In the genomic region with DNA sequence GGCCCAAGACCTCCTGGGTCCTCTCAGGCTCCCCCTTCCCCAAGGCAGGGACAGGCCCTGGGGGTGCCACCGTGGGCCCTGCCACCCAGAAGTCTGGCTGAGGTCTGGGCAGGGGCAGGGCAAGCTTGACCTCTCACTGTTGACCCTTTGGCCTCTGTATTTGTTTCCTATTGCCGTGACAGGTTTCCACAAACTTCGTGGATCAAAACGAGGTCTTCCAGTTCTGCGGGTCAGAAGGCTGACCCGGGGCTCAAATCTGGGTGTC, we compare ENCODE assay signal across 27 cellular contexts. TPM values are rescaled to one million over a fixed set of nuclear protein-coding genes. Genes with fewer than 3 reads are reported as not detected.
DNase-seq lines count a peak whose midpoint lies in the region; ATAC-seq, FAIRE-seq and TF ChIP-seq lines count a peak whose summit lies in the region.
"Had no signal": no experiment of that assay in that cellular context is flagged by ENCODE, and none has a peak within 500 bp of the region (broad histone marks: within the 10 kb centered on the region; RNA-seq: fewer than 3 reads in every experiment).

No MANE protein-coding gene starts in this region.

- H2AFZ ChIP-seq in K562 (ENCODE audit: low read depth, low read length) (no peak overlapping the region), osteoblast (ENCODE audit: low read length) (no peak overlapping the region)

- no peaks in the 10 kb centered on the region for H3K9me1 ChIP-seq in K562 (ENCODE audit: control insufficient read depth, insufficient read depth, low read length)

- no peaks in the 10 kb centered on the region for H3K9me3 Mint-ChIP-seq in MCF 10A (ENCODE audit: unreplicated experiment)
- H3K9me3 Mint-ChIP-seq in activated T-cell treated with anti-CD3 and anti-CD28 coated beads, Interleukin-2, amount 50 U/mL, for 4 hours, result no peaks in the 10 kb centered on the region
- H3K9me3 Mint-ChIP-seq: CD8-positive, alpha-beta memory T cell; IgD-negative memory B cell had no signal

- no peak for FAIRE-seq in K562 (lab: Jason Lieb, UNC)
- FAIRE-seq: GM19239 had no signal

- no peak for TF ChIP-seq RAD21 in K562 (CRISPR knock-in tag; conservative IDR thresholded peaks at IDR 0.05 in 1 of 2, IDR thresholded peaks at IDR 0.05 in 1 of 2)

- H3K79me2 ChIP-seq in K562 (ENCODE audit: control insufficient read depth, insufficient read depth, low read length) (no peaks in the 10 kb centered on the region), osteoblast (ENCODE audit: insufficient read depth, low read length) (no peaks in the 10 kb centered on the region)

- H3K9me3 ChIP-seq in breast epithelium, result no peaks in the 10 kb centered on the region
- no peaks in the 10 kb centered on the region for H3K9me3 ChIP-seq in K562 (replicated peaks; ENCODE audit: control insufficient read depth, insufficient read depth, low read depth, low read length)
- H3K9me3 ChIP-seq in osteoblast (ENCODE audit: low read depth, low read length), result no peaks in the 10 kb centered on the region
- H3K9me3 ChIP-seq in right cardiac atrium (ENCODE audit: control insufficient read depth, low read length), result no peaks in the 10 kb centered on the region
- H3K9me3 ChIP-seq: SJCRH30 had no signal

- intact Hi-C loops in MCF 10A (cut with micrococcal nuclease), result no loop called here
- intact Hi-C loops in breast epithelium (cut with DNase I; ENCODE audit: low total_unique reads), result loop anchor here (5.0 kb wide), 1 partner anchor 676 kb away; no protein-coding TSS in a partner anchor
- intact Hi-C loops in K562 (cut with micrococcal nuclease), result no loop called here
- intact Hi-C loops in right cardiac atrium (cut with DNase I), result no loop called here

- TF ChIP-seq POLR2A in breast epithelium (IDR thresholded peaks at IDR 0.05) (no peak), K562 (conservative IDR thresholded peaks at IDR 0.05) (no peak)

- ATAC-seq in K562 (no peak), right cardiac atrium (no peak)
- no peak for ATAC-seq in activated T-cell treated with anti-CD3 and anti-CD28 coated beads, Interleukin-2, amount 50 U/mL, for 4 hours

- H3K36me3 ChIP-seq in breast epithelium, result no peaks in the 10 kb centered on the region
- peaks cover 46% of the 10 kb centered on the region; the same call in 2 of the 3 replicates for H3K36me3 ChIP-seq in K562 (ENCODE audit: control insufficient read depth, insufficient read depth, low read length)
- peaks cover 29% of the 10 kb centered on the region for H3K36me3 ChIP-seq in osteoblast (ENCODE audit: insufficient read depth, low read length)
- H3K36me3 ChIP-seq: SJCRH30 had no signal

- no peak overlapping the region for H3K27ac ChIP-seq in breast epithelium
- H3K27ac ChIP-seq in K562 (ENCODE audit: extremely low read depth, low read depth, low read length), result 0 out of 3 replicates have a peak overlapping the region, but pooled peaks have one; percentile 82
- H3K27ac ChIP-seq in osteoblast (ENCODE audit: low read depth, low read length), result peak overlapping the region; percentile 30
- no peak overlapping the region for H3K27ac ChIP-seq in right cardiac atrium (ENCODE audit: low read length)
- H3K27ac ChIP-seq: 22Rv1 had no signal

- H3K27ac Mint-ChIP-seq in MCF 10A (ENCODE audit: low read depth, unreplicated experiment), result peak overlapping the region; percentile 62
- H3K27ac Mint-ChIP-seq: CD8-positive, alpha-beta memory T cell had no signal

- no TSS peak for BruUV-seq in MCF 10A (replicated peaks; lab: Mats Ljungman, UMichigan)
- BruUV-seq in K562 (replicated peaks; lab: Mats Ljungman, UMichigan), result no TSS peak

- 100% methylated on average over 2 of the region's 6 CpGs for WGBS in K562 (ENCODE audit: insufficient coverage, low coverage, missing lambda C conversion rate)
- 88% methylated on average over 6 of the region's 6 CpGs for WGBS in right cardiac atrium

- in situ Hi-C loops in K562 (cut with MboI), result no loop called here

- no peak for TF ChIP-seq EP300 in K562 (IDR thresholded peaks at IDR 0.05; ENCODE audit: low read length)

- no peaks in the 10 kb centered on the region for H3K27me3 Mint-ChIP-seq in MCF 10A (ENCODE audit: insufficient read depth, unreplicated experiment)
- H3K27me3 Mint-ChIP-seq in activated T-cell treated with anti-CD3 and anti-CD28 coated beads, Interleukin-2, amount 50 U/mL, for 4 hours (ENCODE audit: low read depth), result peaks cover 17% of the 10 kb centered on the region

- H3K4me1 ChIP-seq in breast epithelium (peaks cover 8 to 21% of the 10 kb centered on the region in 2 donors), K562 (replicated peaks in 1 of 2; ENCODE audit: control insufficient read depth in 2 of 2, insufficient read depth in 2 of 2, low read length in 2 of 2) (peaks cover 18 to 43% of the 10 kb centered on the region in 2 experiments; a peak in 4 of 5 replicates), osteoblast (ENCODE audit: insufficient read depth, low read length) (peaks cover 13% of the 10 kb centered on the region), right cardiac atrium (ENCODE audit: control insufficient read depth, insufficient read depth, low read length) (peaks cover 3% of the 10 kb centered on the region)

- H3K27me3 ChIP-seq in breast epithelium, result no peaks in the 10 kb centered on the region
- no peaks in the 10 kb centered on the region for H3K27me3 ChIP-seq in K562 (ENCODE audit: control insufficient read depth in 2 of 2, insufficient read depth in 2 of 2, low read length in 2 of 2)
- no peaks in the 10 kb centered on the region for H3K27me3 ChIP-seq in osteoblast (ENCODE audit: insufficient read depth, low read length)
- H3K27me3 ChIP-seq in right cardiac atrium (ENCODE audit: control insufficient read depth, insufficient read depth), result no peaks in the 10 kb centered on the region
- H3K27me3 ChIP-seq: SJCRH30 had no signal

- H3K9ac ChIP-seq in K562 (ENCODE audit: insufficient read depth in 1 of 2, low read depth in 2 of 2, low read length in 2 of 2), result 0 out of 4 replicates have a peak overlapping the region, but pooled peaks of 1 of the 2 experiments have one; percentile 73

- no peak overlapping the region for H3K4me3 ChIP-seq in breast epithelium
- no peak overlapping the region for H3K4me3 ChIP-seq in K562
- H3K4me3 ChIP-seq in osteoblast (ENCODE audit: insufficient read depth, low read length), result no peak overlapping the region
- no peak overlapping the region for H3K4me3 ChIP-seq in right cardiac atrium (ENCODE audit: low read length)

- DNase-seq in MCF 10A (ENCODE audit: unreplicated experiment), result no peak
- no peak for DNase-seq in breast epithelium (ENCODE audit: low spot score in 2 of 2)
- DNase-seq in K562 (ENCODE audit: extremely low read depth in 1 of 4, low spot score in 3 of 4), result no peak
- DNase-seq in osteoblast (ENCODE audit: insufficient read length, low spot score, missing footprints), result peak; percentile 66
- DNase-seq in DMS79 treated with DMSO at 0.1 percent for 48 hours (lab: John Stamatoyannopoulos, UW), result no peak
- DNase-seq in right cardiac atrium, result no peak
- no peak for DNase-seq in activated T-cell treated with anti-CD3 and anti-CD28 coated beads, Interleukin-2, amount 50 U/mL, for 4 hours
- no peak for DNase-seq in DMS 273 treated with DMSO at 0.1 percent for 48 hours (lab: John Stamatoyannopoulos, UW)
- DNase-seq: AML-193; C1 segment of cervical spinal cord; Calu3; CD8-positive, alpha-beta memory T cell; GF-D8; GOT3; Karpas-422; NCI-H1417; NCI-H1694 treated with DMSO at 0.1 percent for 48 hours; NCI-H2081 treated with DMSO at 0.1 percent for 48 hours; NCI-H2171 treated with DMSO at 0.1 percent for 48 hours; NCI-H446; NCI-H526 treated with DMSO at 0.1 percent for 48 hours had no signal

- POLR2A ChIA-PET in MCF 10A (lab: Yijun Ruan, JAX) (interaction anchor here (0.6 to 1.7 kb wide), 2 partner anchors 199 to 249 kb away, joined by 4 read pairs; a partner anchor contains a TSS), K562 (lab: Yijun Ruan, JAX) (interaction anchor here (3.0 kb wide), 1 partner anchor 10 kb away, joined by 15 read pairs; no protein-coding TSS in a partner anchor)

- TF ChIP-seq CTCF in MCF 10A (IDR thresholded peaks at IDR 0.05; ENCODE audit: unreplicated experiment), result no peak
- TF ChIP-seq CTCF in breast epithelium (IDR thresholded peaks at IDR 0.05), result no peak
- no peak for TF ChIP-seq CTCF in K562 (IDR thresholded peaks at IDR 0.05 in 2 of 3, conservative IDR thresholded peaks at IDR 0.05 in 1 of 3; ENCODE audit: insufficient read depth in 2 of 3, low read depth in 1 of 3, low read length in 3 of 3)
- TF ChIP-seq CTCF in osteoblast (IDR thresholded peaks at IDR 0.05; ENCODE audit: extremely low read depth, low read depth, low read length), result no peak

- peaks cover 24% of the 10 kb centered on the region for H3K4me1 Mint-ChIP-seq in MCF 10A (ENCODE audit: insufficient read depth, unreplicated experiment)
- no peaks in the 10 kb centered on the region for H3K4me1 Mint-ChIP-seq in activated T-cell treated with anti-CD3 and anti-CD28 coated beads, Interleukin-2, amount 50 U/mL, for 4 hours (ENCODE audit: low read depth)

- H3K4me3 Mint-ChIP-seq in MCF 10A (ENCODE audit: unreplicated experiment), result no peak overlapping the region
- H3K4me3 Mint-ChIP-seq in activated T-cell treated with anti-CD3 and anti-CD28 coated beads, Interleukin-2, amount 50 U/mL, for 4 hours, result no peak overlapping the region
- H3K4me3 Mint-ChIP-seq: CD8-positive, alpha-beta memory T cell; IgD-negative memory B cell had no signal

- H3K4me2 ChIP-seq in K562 (ENCODE audit: insufficient read depth, low read length) (no peak overlapping the region), osteoblast (ENCODE audit: insufficient read depth, low read length) (no peak overlapping the region)

- CTCF ChIA-PET in MCF 10A (lab: Yijun Ruan, JAX) (interaction anchor here (0.6 to 1.3 kb wide), 2 partner anchors 146 to 257 kb away, joined by 3 to 4 read pairs; no protein-coding TSS in a partner anchor), K562 (lab: Yijun Ruan, JAX; ENCODE audit: low intra/inter-chr PET ratio) (no interaction called here)

- H3K36me3 Mint-ChIP-seq in MCF 10A (ENCODE audit: insufficient read depth, unreplicated experiment), result peaks cover 11% of the 10 kb centered on the region
- no peaks in the 10 kb centered on the region for H3K36me3 Mint-ChIP-seq in activated T-cell treated with anti-CD3 and anti-CD28 coated beads, Interleukin-2, amount 50 U/mL, for 4 hours (ENCODE audit: insufficient read depth)
- H3K36me3 Mint-ChIP-seq: CD8-positive, alpha-beta memory T cell; IgD-negative memory B cell had no signal

- H4K20me1 ChIP-seq in K562 (replicated peaks; ENCODE audit: control insufficient read depth, insufficient read depth, low read length) (no peaks in the 10 kb centered on the region), osteoblast (ENCODE audit: insufficient read depth, low read length) (no peaks in the 10 kb centered on the region)

RNA-seq across cellular contexts. Expression of a gene that starts 12.7 kb away (rescaled TPM):
- total RNA-seq in MCF 10A (2022), result 17.9 and 19.1 TPM in 2 replicates
- 10 to 100 TPM; 43.6 to 76.5 (median 60.0) TPM for total RNA-seq in breast epithelium
- total RNA-seq in K562 (2011; cell fraction: chromatin; rRNA removed; ENCODE audit: low replicate concordance), result 31.9 and 75.4 TPM in 2 replicates
- total RNA-seq in K562 (2011; cell fraction: nucleolus; rRNA removed), result 55.1 and 66.9 TPM in 2 replicates
- total RNA-seq in K562 (2011; cell fraction: nucleoplasm; rRNA removed), result 38.6 and 39.3 TPM in 2 replicates
- 39.5 and 46.0 TPM in 2 replicates for total RNA-seq in K562 (2014; rRNA removed)
- total RNA-seq in K562 (2014; rRNA removed; fragmentation: Illumina TruSeq; extraction: Trizol), result 20.8 and 23.7 TPM in 2 replicates
- total RNA-seq in K562 (2015; rRNA removed; fragmentation: Illumina TruSeq; extraction: Trizol), result 68.6 and 70.2 TPM in 2 replicates
- 52.7 and 61.2 TPM in 2 replicates for total RNA-seq in K562 (2021)
- 22.6 and 35.4 TPM in 2 replicates for polyA plus RNA-seq in K562 (2011; rRNA removed)
- polyA plus RNA-seq in K562 (2011; cell fraction: cytosol; rRNA removed), result 30.5 and 40.8 TPM in 2 replicates
- 171 and 203 TPM in 2 replicates for polyA plus RNA-seq in K562 (2011; cell fraction: nucleus; rRNA removed)
- 33.8 and 69.4 TPM in 2 replicates for polyA plus RNA-seq in K562 (2012)
- polyA plus RNA-seq in K562 (2014; fragmentation: Illumina TruSeq; extraction: Trizol), result 42.7 and 59.7 TPM in 2 replicates
- 10 to 100 TPM; 44.6 to 49.7 TPM for polyA plus RNA-seq in K562 (2014; fragmentation: Nextera tagmentation; extraction: Ambion mirVana)
- polyA plus RNA-seq in K562 (2014; rRNA removed), result 47.6 and 63.5 TPM in 2 replicates
- 8.9 and 13.3 TPM in 2 replicates for polyA minus RNA-seq in K562 (2011; rRNA and poly(A)+ RNA removed)
- 25.6 and 31.0 TPM in 2 replicates for polyA minus RNA-seq in K562 (2011; cell fraction: cytosol; rRNA and poly(A)+ RNA removed)
- polyA minus RNA-seq in K562 (2011; cell fraction: nucleus; rRNA and poly(A)+ RNA removed), result 17.0 and 18.2 TPM in 2 replicates
- total RNA-seq in osteoblast, result 41.3 and 60.1 TPM in 2 replicates
- total RNA-seq in right cardiac atrium, result 10 to 100 TPM; 41.5 to 51.3 (median 49.4) TPM
- 46.7 TPM for polyA plus RNA-seq in right cardiac atrium
- total RNA-seq in activated T-cell treated with anti-CD3 and anti-CD28 coated beads, Interleukin-2, amount 50 U/mL, for 4 hours, result 10 to 100 TPM in 1 of 3 donors, 1 to 10 TPM in 2; 1.4 to 10.4 (median 6.4) TPM
- polyA plus RNA-seq: CD8-positive, alpha-beta memory T cell; IgD-negative memory B cell had no signal

RNA-seq across cellular contexts. Expression of a gene that starts 41.5 kb away (rescaled TPM):
- not detected in 2 replicates for total RNA-seq in MCF 10A (2022)
- total RNA-seq in breast epithelium, result 1 to 10 TPM in 1 of 3 donors, under 1 TPM in 1, not detected in 1; 0.66 to 1.0 TPM
- total RNA-seq in K562 (2011; cell fraction: chromatin; rRNA removed; ENCODE audit: low replicate concordance), result 7.7 and 24.3 TPM in 2 replicates
- total RNA-seq in K562 (2011; cell fraction: nucleolus; rRNA removed), result 22.4 and 23.0 TPM in 2 replicates
- 13.8 and 17.9 TPM in 2 replicates for total RNA-seq in K562 (2011; cell fraction: nucleoplasm; rRNA removed)
- total RNA-seq in K562 (2014; rRNA removed), result 3.5 and 5.6 TPM in 2 replicates
- 0.33 TPM in 1 of 2 replicates, not detected in the other for total RNA-seq in K562 (2014; rRNA removed; fragmentation: Illumina TruSeq; extraction: Trizol)
- 0.83 and 1.6 TPM in 2 replicates for total RNA-seq in K562 (2015; rRNA removed; fragmentation: Illumina TruSeq; extraction: Trizol)
- 5.4 and 6.7 TPM in 2 replicates for total RNA-seq in K562 (2021)
- 1.1 and 2.0 TPM in 2 replicates for polyA plus RNA-seq in K562 (2011; rRNA removed)
- 1.6 and 3.7 TPM in 2 replicates for polyA plus RNA-seq in K562 (2011; cell fraction: cytosol; rRNA removed)
- 8.4 and 18.9 TPM in 2 replicates for polyA plus RNA-seq in K562 (2011; cell fraction: nucleus; rRNA removed)
- 1.8 and 2.2 TPM in 2 replicates for polyA plus RNA-seq in K562 (2012)
- 0.25 and 0.97 TPM in 2 replicates for polyA plus RNA-seq in K562 (2014; fragmentation: Illumina TruSeq; extraction: Trizol)
- polyA plus RNA-seq in K562 (2014; fragmentation: Nextera tagmentation; extraction: Ambion mirVana), result under 1 TPM in 1 of 2 experiments, not detected in 1; 0.10 TPM
- polyA plus RNA-seq in K562 (2014; rRNA removed), result 6.2 and 11.7 TPM in 2 replicates
- polyA minus RNA-seq in K562 (2011; rRNA and poly(A)+ RNA removed), result 0.21 TPM in 1 of 2 replicates, not detected in the other
- 2.5 and 2.9 TPM in 2 replicates for polyA minus RNA-seq in K562 (2011; cell fraction: cytosol; rRNA and poly(A)+ RNA removed)
- 3.1 and 5.0 TPM in 2 replicates for polyA minus RNA-seq in K562 (2011; cell fraction: nucleus; rRNA and poly(A)+ RNA removed)
- total RNA-seq in osteoblast, result 0.29 TPM in 1 of 2 replicates, not detected in the other
- 1 to 10 TPM in 3 of 4 donors, under 1 TPM in 1; 0.63 to 2.5 (median 1.1) TPM for total RNA-seq in right cardiac atrium
- 1.4 TPM for polyA plus RNA-seq in right cardiac atrium
- total RNA-seq in activated T-cell treated with anti-CD3 and anti-CD28 coated beads, Interleukin-2, amount 50 U/mL, for 4 hours, result not detected
- total RNA-seq: CD8-positive, alpha-beta memory T cell; M059J; SJCRH30 had no signal
- polyA plus RNA-seq: AG04450; CD8-positive, alpha-beta memory T cell; IgD-negative memory B cell had no signal

RNA-seq across cellular contexts. Expression of a gene that starts 52.0 kb away (rescaled TPM):
- total RNA-seq in MCF 10A (2022) (not detected in 2 replicates), breast epithelium (not detected), K562 (2014; rRNA removed) (not detected in 2 replicates), K562 (2014; rRNA removed; fragmentation: Illumina TruSeq; extraction: Trizol) (not detected in 2 replicates), K562 (2015; rRNA removed; fragmentation: Illumina TruSeq; extraction: Trizol) (not detected in 2 replicates), K562 (2021) (not detected in 2 replicates), osteoblast (not detected in 2 replicates), right cardiac atrium (not detected)
- total RNA-seq in K562 (2011; cell fraction: chromatin; rRNA removed; ENCODE audit: low replicate concordance), result not detected in 2 replicates
- total RNA-seq in K562 (2011; cell fraction: nucleolus; rRNA removed), result not detected in 2 replicates
- not detected in 2 replicates for total RNA-seq in K562 (2011; cell fraction: nucleoplasm; rRNA removed)
- polyA plus RNA-seq in K562 (2011; rRNA removed) (not detected in 2 replicates), K562 (2014; fragmentation: Illumina TruSeq; extraction: Trizol) (not detected in 2 replicates), K562 (2014; fragmentation: Nextera tagmentation; extraction: Ambion mirVana) (not detected), K562 (2014; rRNA removed) (not detected in 2 replicates), right cardiac atrium (not detected)
- 0.30 TPM in 1 of 2 replicates, not detected in the other for polyA plus RNA-seq in K562 (2011; cell fraction: cytosol; rRNA removed)
- not detected in 2 replicates for polyA plus RNA-seq in K562 (2011; cell fraction: nucleus; rRNA removed)
- polyA plus RNA-seq in K562 (2012), result not detected in 2 replicates
- not detected in 2 replicates for polyA minus RNA-seq in K562 (2011; rRNA and poly(A)+ RNA removed)
- polyA minus RNA-seq in K562 (2011; cell fraction: cytosol; rRNA and poly(A)+ RNA removed), result not detected in 2 replicates
- polyA minus RNA-seq in K562 (2011; cell fraction: nucleus; rRNA and poly(A)+ RNA removed), result not detected in 2 replicates
- not detected for total RNA-seq in activated T-cell treated with anti-CD3 and anti-CD28 coated beads, Interleukin-2, amount 50 U/mL, for 4 hours
- total RNA-seq: Calu3; CD8-positive, alpha-beta memory T cell; M059J; SJCRH30 had no signal
- polyA plus RNA-seq: AG04450; CD8-positive, alpha-beta memory T cell; IgD-negative memory B cell had no signal

Comparison
In these comparisons a context has a peak if more than half of its experiments do, and no peak if none do; other contexts are left out.
1. H3K27ac ChIP-seq: peak in K562 (single experiment) and osteoblast (single experiment); none in breast epithelium (0 of 2) and right cardiac atrium (single experiment).